In the genomic region with DNA sequence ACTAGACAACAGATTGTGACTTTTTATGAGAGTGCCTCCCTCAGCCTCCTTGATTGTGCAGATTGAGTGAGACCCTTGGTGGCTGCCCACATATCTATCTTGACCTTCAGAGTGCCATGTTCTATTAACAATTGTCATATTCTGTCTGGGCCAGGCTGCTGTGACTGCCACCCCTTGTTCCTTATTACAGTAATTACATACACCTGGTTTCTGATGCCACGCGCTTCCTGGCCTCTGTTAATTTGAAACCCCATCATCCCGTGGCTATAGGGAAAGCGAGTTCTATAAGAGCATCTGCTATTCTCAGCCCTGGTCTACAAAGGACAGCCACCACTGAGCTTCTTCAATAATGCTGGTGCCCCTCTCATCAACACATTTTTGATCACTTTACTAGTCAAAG, we compare ENCODE assay signal across 34 cellular contexts.
"Had no signal": no experiment of that assay in that cellular context is flagged by ENCODE, and none has a peak within 500 bp of the region (broad histone marks: within the 10 kb centered on the region; RNA-seq: fewer than 3 reads in every experiment).

No MANE protein-coding gene starts in this region.

- H3K9me3 ChIP-seq: adrenal gland, body of pancreas, esophagus squamous epithelium, gastroesophageal sphincter had no signal

- H3K27me3 Mint-ChIP-seq: activated B cell treated with CpG ODN at 0.5 μM for 24 hours; activated CD8-positive, alpha-beta memory T cell treated with anti-CD3 and anti-CD28 coated beads, Interleukin-2, amount 10 ng/mL, durations not matched to agents 7 days and 5 days; activated naive CD8-positive, alpha-beta T cell treated with anti-CD3 and anti-CD28 coated beads for 36 hours; activated naive CD8-positive, alpha-beta T cell treated with anti-CD3 and anti-CD28 coated beads, Interleukin-2, amount 50 U/mL, for 24 hours; dendritic cell treated with granulocyte-macrophage colony-stimulating factor and Interleukin-4, amounts not matched to agents 40 ng/mL and 50 ng/mL, for 4 days had no signal

- H3K4me3 ChIP-seq: adrenal gland, body of pancreas, dorsolateral prefrontal cortex, esophagus squamous epithelium, gastroesophageal sphincter, heart right ventricle had no signal

- H3K4me3 Mint-ChIP-seq: activated B cell treated with CpG ODN at 0.5 μM for 24 hours; activated CD8-positive, alpha-beta memory T cell treated with anti-CD3 and anti-CD28 coated beads, Interleukin-2, amount 10 ng/mL, durations not matched to agents 7 days and 5 days; activated CD8-positive, alpha-beta T cell treated with anti-CD3 and anti-CD28 coated beads, Interleukin-2, amount 10 ng/mL, durations not matched to agents 7 days and 5 days; activated naive CD4-positive, alpha-beta T cell treated with anti-CD3 and anti-CD28 coated beads for 36 hours; activated naive CD4-positive, alpha-beta T cell treated with anti-CD3 and anti-CD28 coated beads, Interleukin-2, amount 50 U/mL, for 24 hours; activated naive CD8-positive, alpha-beta T cell treated with anti-CD3 and anti-CD28 coated beads for 36 hours; activated naive CD8-positive, alpha-beta T cell treated with anti-CD3 and anti-CD28 coated beads, Interleukin-2, amount 50 U/mL, for 24 hours; activated T-helper 1 cell treated with anti-CD3 and anti-CD28 coated beads, Interleukin-12 subunit alpha, Interleukin-12 subunit beta, Interleukin-2, Interleukin-4 antibody, amounts not matched to agents 30 ng/mL and 10 ng/mL and 1 ng/mL, durations not matched to agents 14 hours and 24 hours and 36 hours; dendritic cell treated with granulocyte-macrophage colony-stimulating factor and Interleukin-4, amounts not matched to agents 40 ng/mL and 50 ng/mL, for 4 days; T-helper 17 cell; T-helper 2 cell treated with Interferon-gamma antibody and Interleukin-4, amounts not matched to agents 5 μg/mL and 100 μg/mL, for 36 hours had no signal

- H3K9me3 Mint-ChIP-seq: activated B cell treated with CpG ODN at 0.5 μM for 24 hours; activated naive CD4-positive, alpha-beta T cell treated with anti-CD3 and anti-CD28 coated beads for 36 hours; activated naive CD4-positive, alpha-beta T cell treated with anti-CD3 and anti-CD28 coated beads, Interleukin-2, amount 50 U/mL, for 24 hours; activated naive CD8-positive, alpha-beta T cell treated with anti-CD3 and anti-CD28 coated beads for 36 hours; activated naive CD8-positive, alpha-beta T cell treated with anti-CD3 and anti-CD28 coated beads, Interleukin-2, amount 50 U/mL, for 24 hours; activated T-helper 1 cell treated with anti-CD3 and anti-CD28 coated beads, Interleukin-12 subunit alpha, Interleukin-12 subunit beta, Interleukin-2, Interleukin-4 antibody, amounts not matched to agents 30 ng/mL and 10 ng/mL and 1 ng/mL, durations not matched to agents 14 hours and 24 hours and 36 hours; activated T-helper 2 cell treated with anti-CD3 and anti-CD28 coated beads, Interferon-gamma antibody, Interleukin-2, Interleukin-4, amounts not matched to agents 10 μg/mL and 5 μg/mL and 100 μg/mL, durations not matched to agents 14 hours and 24 hours and 36 hours; dendritic cell treated with granulocyte-macrophage colony-stimulating factor and Interleukin-4, amounts not matched to agents 40 ng/mL and 50 ng/mL, for 4 days; T-helper 2 cell treated with Interferon-gamma antibody and Interleukin-4, amounts not matched to agents 5 μg/mL and 100 μg/mL, for 36 hours had no signal

- H3K27ac ChIP-seq: adrenal gland, body of pancreas, dorsolateral prefrontal cortex, esophagus squamous epithelium, gastroesophageal sphincter, heart right ventricle, WERI-Rb-1 had no signal

- H3K4me1 Mint-ChIP-seq: activated naive CD4-positive, alpha-beta T cell treated with anti-CD3 and anti-CD28 coated beads, Interleukin-2, amount 50 U/mL, for 24 hours; activated naive CD8-positive, alpha-beta T cell treated with anti-CD3 and anti-CD28 coated beads for 36 hours had no signal

- H3K27ac Mint-ChIP-seq: activated B cell treated with CpG ODN at 0.5 μM for 24 hours; activated CD8-positive, alpha-beta memory T cell treated with anti-CD3 and anti-CD28 coated beads, Interleukin-2, amount 10 ng/mL, durations not matched to agents 7 days and 5 days; activated CD8-positive, alpha-beta T cell treated with anti-CD3 and anti-CD28 coated beads, Interleukin-2, amount 10 ng/mL, durations not matched to agents 7 days and 5 days; activated naive CD4-positive, alpha-beta T cell treated with anti-CD3 and anti-CD28 coated beads for 36 hours; activated naive CD4-positive, alpha-beta T cell treated with anti-CD3 and anti-CD28 coated beads, Interleukin-2, amount 50 U/mL, for 24 hours; activated naive CD8-positive, alpha-beta T cell treated with anti-CD3 and anti-CD28 coated beads for 36 hours; activated naive CD8-positive, alpha-beta T cell treated with anti-CD3 and anti-CD28 coated beads, Interleukin-2, amount 50 U/mL, for 24 hours; activated T-helper 1 cell treated with anti-CD3 and anti-CD28 coated beads, Interleukin-12 subunit alpha, Interleukin-12 subunit beta, Interleukin-2, Interleukin-4 antibody, amounts not matched to agents 30 ng/mL and 10 ng/mL and 1 ng/mL, durations not matched to agents 14 hours and 24 hours and 36 hours; activated T-helper 2 cell treated with anti-CD3 and anti-CD28 coated beads, Interferon-gamma antibody, Interleukin-2, Interleukin-4, amounts not matched to agents 10 μg/mL and 5 μg/mL and 100 μg/mL, durations not matched to agents 14 hours and 24 hours and 36 hours; T-helper 17 cell; T-helper 2 cell treated with Interferon-gamma antibody and Interleukin-4, amounts not matched to agents 5 μg/mL and 100 μg/mL, for 36 hours had no signal

- H3K36me3 ChIP-seq: adrenal gland, esophagus squamous epithelium, gastroesophageal sphincter, heart right ventricle, WERI-Rb-1 had no signal

- H3K27me3 ChIP-seq: adrenal gland, body of pancreas, dorsolateral prefrontal cortex, esophagus squamous epithelium, gastroesophageal sphincter, heart right ventricle had no signal

- ATAC-seq: activated CD4-positive, CD25-positive, alpha-beta regulatory T cell treated with anti-CD3 and anti-CD28 coated beads, Interleukin-2, amount 50 U/mL, for 24 hours; activated CD8-positive, alpha-beta memory T cell treated with anti-CD3 and anti-CD28 coated beads, Interleukin-2, amount 10 ng/mL, durations not matched to agents 7 days and 5 days; activated CD8-positive, alpha-beta T cell treated with anti-CD3 and anti-CD28 coated beads, Interleukin-2, amount 10 ng/mL, durations not matched to agents 7 days and 5 days; activated naive CD8-positive, alpha-beta T cell treated with anti-CD3 and anti-CD28 coated beads, Interleukin-2, amount 50 U/mL, for 24 hours; body of pancreas; gastroesophageal sphincter; heart right ventricle; T-helper 17 cell had no signal

- H3K36me3 Mint-ChIP-seq: activated CD8-positive, alpha-beta memory T cell treated with anti-CD3 and anti-CD28 coated beads, Interleukin-2, amount 10 ng/mL, durations not matched to agents 7 days and 5 days; activated naive CD8-positive, alpha-beta T cell treated with anti-CD3 and anti-CD28 coated beads for 36 hours had no signal

- DNase-seq: activated B cell treated with CpG ODN at 0.5 μM for 24 hours; activated CD4-positive, alpha-beta T cell treated with anti-CD3 and anti-CD28 coated beads for 48 hours; activated CD4-positive, alpha-beta T cell treated with anti-CD3 and anti-CD28 coated beads, Interleukin-2, amount 50 U/mL, for 1 hour; activated CD4-positive, alpha-beta T cell treated with anti-CD3 and anti-CD28 coated beads, Interleukin-2, amount 50 U/mL, for 48 hours; activated CD8-positive, alpha-beta memory T cell treated with anti-CD3 and anti-CD28 coated beads, Interleukin-2, amount 10 ng/mL, durations not matched to agents 7 days and 5 days; activated CD8-positive, alpha-beta memory T cell treated with anti-CD3 and anti-CD28 coated beads, Interleukin-2, amount 50 U/mL, for 4 hours; activated CD8-positive, alpha-beta T cell treated with anti-CD3 and anti-CD28 coated beads, Interleukin-2, amount 10 ng/mL, durations not matched to agents 7 days and 5 days; activated effector memory CD4-positive, alpha-beta T cell treated with anti-CD3 and anti-CD28 coated beads, Interleukin-2, amount 50 U/mL, for 16 hours; activated naive CD4-positive, alpha-beta T cell treated with anti-CD3 and anti-CD28 coated beads for 36 hours; activated naive CD8-positive, alpha-beta T cell treated with anti-CD3 and anti-CD28 coated beads for 36 hours; activated naive CD8-positive, alpha-beta T cell treated with anti-CD3 and anti-CD28 coated beads, Interleukin-2, amount 50 U/mL, for 24 hours; activated T-cell treated with anti-CD3 and anti-CD28 coated beads, Interleukin-2, amount 50 U/mL, for 1 hour; amygdala; aorta; body of pancreas; caudate nucleus; dorsolateral prefrontal cortex; effector memory CD4-positive, alpha-beta T cell; erythroblast; esophagus squamous epithelium; foreskin melanocyte; heart right ventricle; T-helper 1 cell; T-helper 17 cell; T1000; WERI-Rb-1 had no signal

- H3K4me1 ChIP-seq: body of pancreas had no signal
